ENCODE assay signal across 8 cellular contexts in genomic region chr20:50546729-50547314, GRCh38. TPM values are rescaled to one million over a fixed set of nuclear protein-coding genes. Genes with fewer than 3 reads are reported as not detected.
A peak's percentile ranks its signal among the peaks of the same experiment; 100 is the strongest.
DNase-seq lines count a peak whose midpoint lies in the region; TF ChIP-seq lines count a peak whose summit lies in the region.

No MANE protein-coding gene starts in this region.

- H3K27me3 Mint-ChIP-seq in Caco-2 (ENCODE audit: insufficient read depth, unreplicated experiment), result no peaks in the 10 kb centered on the region

- H3K4me3 ChIP-seq in transverse colon, result no peak overlapping the region
- H3K4me3 ChIP-seq in ascending aorta, result no peak overlapping the region
- no peak overlapping the region for H3K4me3 ChIP-seq in Caco-2 (ENCODE audit: low read depth, low read length)

- H3K9me3 Mint-ChIP-seq in Caco-2 (ENCODE audit: unreplicated experiment), result no peaks in the 10 kb centered on the region

- no peak overlapping the region for H3K27ac Mint-ChIP-seq in Caco-2 (ENCODE audit: unreplicated experiment)

- WGBS in transverse colon (ENCODE audit: low coverage in 1 of 2), 2 donors, result 54 to 59% methylated on average over 4 to 5 of the region's 5 CpGs

- peak overlapping the region; percentile 33 to 55 (median 36) for H3K27ac ChIP-seq in transverse colon
- H3K27ac ChIP-seq in ascending aorta, result no peak overlapping the region

- BruUV-seq in Caco-2 (replicated peaks; lab: Mats Ljungman, UMichigan), result no TSS peak

- TF ChIP-seq EP300 in transverse colon (IDR thresholded peaks at IDR 0.05; ENCODE audit: low read depth), result no peak

- no peaks in the 10 kb centered on the region for H3K27me3 ChIP-seq in transverse colon
- no peaks in the 10 kb centered on the region for H3K27me3 ChIP-seq in ascending aorta
- no peaks in the 10 kb centered on the region for H3K27me3 ChIP-seq in Caco-2 (replicated peaks; ENCODE audit: control insufficient read depth, insufficient read depth, low read length)

- intact Hi-C loops in transverse colon (cut with DNase I; ENCODE audit: low total_unique reads) (no loop called here), ascending aorta (cut with DNase I) (no loop called here), Caco-2 (cut with micrococcal nuclease; ENCODE audit: unreplicated experiment) (no loop called here)

- TF ChIP-seq CTCF in transverse colon (IDR thresholded peaks at IDR 0.05), result no peak
- TF ChIP-seq CTCF in ascending aorta (IDR thresholded peaks at IDR 0.05), result no peak
- no peak for TF ChIP-seq CTCF in Caco-2 (IDR thresholded peaks at IDR 0.05; ENCODE audit: insufficient read depth in 1 of 2, low read depth in 1 of 2, low read length in 1 of 2, severe bottlenecking in 1 of 2, unreplicated experiment in 1 of 2)

- H3K9me3 ChIP-seq in transverse colon (no peaks in the 10 kb centered on the region), ascending aorta (no peaks in the 10 kb centered on the region), Caco-2 (no peaks in the 10 kb centered on the region)

- H3K36me3 ChIP-seq in transverse colon, result no peaks in the 10 kb centered on the region
- H3K36me3 ChIP-seq in ascending aorta, result peaks cover 0 to 9% of the 10 kb centered on the region in 2 donors
- H3K36me3 ChIP-seq in Caco-2 (ENCODE audit: control insufficient read depth, insufficient read depth, low read length), result no peaks in the 10 kb centered on the region

- peak; percentile 44 for DNase-seq in stimulated activated CD4-positive, alpha-beta T cell treated with anti-CD3 and anti-CD28 coated beads, Interleukin-15, amount 100 ng/mL, for 24 hours
- DNase-seq in stimulated activated CD4-positive, alpha-beta T cell treated with anti-CD3 and anti-CD28 coated beads, Interleukin-2, amount 100 ng/mL, for 48 hours, result no peak
- DNase-seq in NOMO-1 treated with dmso at 0.1 percent for 144 hours (lab: John Stamatoyannopoulos, UW; ENCODE audit: unreplicated experiment) (peak; percentile 64), germinal center (ENCODE audit: low spot score) (peak; percentile 46), transverse colon (peak; percentile 32), ascending aorta (ENCODE audit: low spot score in 2 of 2) (no peak), D341Med (ENCODE audit: low spot score) (no peak), Caco-2 (no peak)

- peaks cover 6% of the 10 kb centered on the region for H3K36me3 Mint-ChIP-seq in Caco-2 (ENCODE audit: insufficient read depth, unreplicated experiment)

- in situ Hi-C loops in transverse colon (cut with MboI; ENCODE audit: low pct_ligation_motif_present in 1 of 4, low pct_unique_long_range_greater_than_20kb in 1 of 4, low sequenced_read_pairs in 3 of 4), result no loop called here

- no peak for TF ChIP-seq POLR2A in transverse colon (IDR thresholded peaks at IDR 0.05)

- H3K4me3 Mint-ChIP-seq in Caco-2 (ENCODE audit: unreplicated experiment), result no peak overlapping the region

- POLR2A ChIA-PET in Caco-2 (lab: Charles Lee), result no interaction called here

- CTCF ChIA-PET in Caco-2 (lab: Charles Lee), result interaction anchor here (0.7 kb wide), 1 partner anchor 83 kb away, joined by 3 read pairs; no protein-coding TSS in a partner anchor

- peaks cover 7 to 71% (median 41%) of the 10 kb centered on the region in 4 donors for H3K4me1 ChIP-seq in transverse colon
- H3K4me1 ChIP-seq in ascending aorta, result peaks cover 8 to 24% of the 10 kb centered on the region in 2 donors
- H3K4me1 ChIP-seq in Caco-2, result peaks cover 3% of the 10 kb centered on the region

- no peaks in the 10 kb centered on the region for H3K4me1 Mint-ChIP-seq in Caco-2 (ENCODE audit: low read depth, unreplicated experiment)

RNA-seq across cellular contexts. Expression of gene PTPN1, which starts 36.6 kb away (rescaled TPM):
- total RNA-seq in transverse colon (10 to 100 TPM; 19.3 to 34.8 (median 28.8) TPM), ascending aorta (30.2 TPM), Caco-2 (2022) (65.0 and 65.2 TPM in 2 replicates)

Comparison
In these comparisons a context has a peak if more than half of its experiments do, and no peak if none do; other contexts are left out.
1. DNase-seq: peak in stimulated activated CD4-positive, alpha-beta T cell treated with anti-CD3 and anti-CD28 coated beads, Interleukin-15, amount 100 ng/mL, for 24 hours (single experiment), NOMO-1 treated with dmso at 0.1 percent for 144 hours (single experiment), germinal center (single experiment) and transverse colon (single experiment); none in stimulated activated CD4-positive, alpha-beta T cell treated with anti-CD3 and anti-CD28 coated beads, Interleukin-2, amount 100 ng/mL, for 48 hours (0 of 2), ascending aorta (0 of 2), D341Med (single experiment) and Caco-2 (0 of 2).
2. H3K27ac ChIP-seq: peak in transverse colon (4 of 4); none in ascending aorta (0 of 2).